ENCODE assay signal across 1 cellular context in the genomic region with DNA sequence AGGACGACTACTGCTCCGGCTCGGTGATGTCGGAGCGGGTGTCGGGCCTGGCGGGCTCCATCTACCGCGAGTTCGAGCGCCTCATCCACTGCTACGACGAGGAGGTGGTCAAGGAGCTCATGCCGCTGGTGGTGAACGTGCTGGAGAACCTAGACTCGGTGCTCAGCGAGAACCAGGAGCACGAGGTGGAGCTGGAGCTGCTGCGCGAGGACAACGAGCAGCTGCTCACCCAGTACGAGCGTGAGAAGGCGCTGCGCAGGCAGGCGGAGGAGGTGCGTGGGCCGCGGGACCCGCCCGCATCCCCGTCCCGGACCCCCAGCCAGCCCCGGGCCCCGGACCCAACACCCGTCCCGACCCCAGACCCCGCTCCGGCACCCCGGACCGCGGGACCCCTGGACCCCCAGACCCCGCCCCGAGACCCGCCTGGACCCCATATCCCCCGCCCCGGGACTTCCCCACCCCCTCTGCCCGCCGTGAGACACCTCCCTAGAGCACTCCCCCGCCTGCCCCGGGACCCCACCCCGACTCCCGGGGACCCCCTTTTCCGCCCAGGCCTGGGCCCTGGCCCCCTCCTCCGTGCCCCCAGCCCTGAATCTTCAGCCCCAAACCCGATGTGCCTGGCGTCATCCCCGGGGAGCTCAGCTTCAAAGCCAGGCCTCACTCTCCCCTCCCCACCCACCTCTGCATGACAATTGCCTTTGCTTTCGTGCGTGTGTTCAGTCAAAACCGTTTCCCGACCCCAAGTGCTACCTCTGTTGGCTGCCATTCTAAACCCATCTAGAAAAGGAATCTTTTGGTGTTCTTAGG.
TF ChIP-seq lines count a peak whose summit lies in the region.

No MANE protein-coding gene starts in this region.

TF ChIP-seq in WTC11, 78 proteins besides CTCF, POLR2A, EP300 and RAD21 (continued from another document):
- TF ChIP-seq, protein P1, sequence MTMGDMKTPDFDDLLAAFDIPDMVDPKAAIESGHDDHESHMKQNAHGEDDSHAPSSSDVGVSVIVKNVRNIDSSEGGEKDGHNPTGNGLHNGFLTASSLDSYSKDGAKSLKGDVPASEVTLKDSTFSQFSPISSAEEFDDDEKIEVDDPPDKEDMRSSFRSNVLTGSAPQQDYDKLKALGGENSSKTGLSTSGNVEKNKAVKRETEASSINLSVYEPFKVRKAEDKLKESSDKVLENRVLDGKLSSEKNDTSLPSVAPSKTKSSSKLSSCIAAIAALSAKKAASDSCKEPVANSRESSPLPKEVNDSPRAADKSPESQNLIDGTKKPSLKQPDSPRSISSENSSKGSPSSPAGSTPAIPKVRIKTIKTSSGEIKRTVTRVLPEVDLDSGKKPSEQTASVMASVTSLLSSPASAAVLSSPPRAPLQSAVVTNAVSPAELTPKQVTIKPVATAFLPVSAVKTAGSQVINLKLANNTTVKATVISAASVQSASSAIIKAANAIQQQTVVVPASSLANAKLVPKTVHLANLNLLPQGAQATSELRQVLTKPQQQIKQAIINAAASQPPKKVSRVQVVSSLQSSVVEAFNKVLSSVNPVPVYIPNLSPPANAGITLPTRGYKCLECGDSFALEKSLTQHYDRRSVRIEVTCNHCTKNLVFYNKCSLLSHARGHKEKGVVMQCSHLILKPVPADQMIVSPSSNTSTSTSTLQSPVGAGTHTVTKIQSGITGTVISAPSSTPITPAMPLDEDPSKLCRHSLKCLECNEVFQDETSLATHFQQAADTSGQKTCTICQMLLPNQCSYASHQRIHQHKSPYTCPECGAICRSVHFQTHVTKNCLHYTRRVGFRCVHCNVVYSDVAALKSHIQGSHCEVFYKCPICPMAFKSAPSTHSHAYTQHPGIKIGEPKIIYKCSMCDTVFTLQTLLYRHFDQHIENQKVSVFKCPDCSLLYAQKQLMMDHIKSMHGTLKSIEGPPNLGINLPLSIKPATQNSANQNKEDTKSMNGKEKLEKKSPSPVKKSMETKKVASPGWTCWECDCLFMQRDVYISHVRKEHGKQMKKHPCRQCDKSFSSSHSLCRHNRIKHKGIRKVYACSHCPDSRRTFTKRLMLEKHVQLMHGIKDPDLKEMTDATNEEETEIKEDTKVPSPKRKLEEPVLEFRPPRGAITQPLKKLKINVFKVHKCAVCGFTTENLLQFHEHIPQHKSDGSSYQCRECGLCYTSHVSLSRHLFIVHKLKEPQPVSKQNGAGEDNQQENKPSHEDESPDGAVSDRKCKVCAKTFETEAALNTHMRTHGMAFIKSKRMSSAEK (CRISPR knock-in tag; IDR thresholded peaks at IDR 0.05; ENCODE audit: borderline replicate concordance), result no peak
- TF ChIP-seq, protein P2, sequence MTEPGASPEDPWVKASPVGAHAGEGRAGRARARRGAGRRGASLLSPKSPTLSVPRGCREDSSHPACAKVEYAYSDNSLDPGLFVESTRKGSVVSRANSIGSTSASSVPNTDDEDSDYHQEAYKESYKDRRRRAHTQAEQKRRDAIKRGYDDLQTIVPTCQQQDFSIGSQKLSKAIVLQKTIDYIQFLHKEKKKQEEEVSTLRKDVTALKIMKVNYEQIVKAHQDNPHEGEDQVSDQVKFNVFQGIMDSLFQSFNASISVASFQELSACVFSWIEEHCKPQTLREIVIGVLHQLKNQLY (CRISPR knock-in tag; IDR thresholded peaks at IDR 0.05), result no peak
- no peak for TF ChIP-seq ZNF219 (CRISPR knock-in tag; IDR thresholded peaks at IDR 0.05; ENCODE audit: borderline replicate concordance)
- no peak for TF ChIP-seq ZNF416 (CRISPR knock-in tag; IDR thresholded peaks at IDR 0.05)
- no peak for TF ChIP-seq ETV6 (CRISPR knock-in tag; IDR thresholded peaks at IDR 0.05)
- no peak for TF ChIP-seq ZNF138 (CRISPR knock-in tag; conservative IDR thresholded peaks at IDR 0.05)
TF ChIP-seq in WTC11: peak in this region for 0.
